Comparison of ENCODE assay signal across 12 cellular contexts in the genomic region with DNA sequence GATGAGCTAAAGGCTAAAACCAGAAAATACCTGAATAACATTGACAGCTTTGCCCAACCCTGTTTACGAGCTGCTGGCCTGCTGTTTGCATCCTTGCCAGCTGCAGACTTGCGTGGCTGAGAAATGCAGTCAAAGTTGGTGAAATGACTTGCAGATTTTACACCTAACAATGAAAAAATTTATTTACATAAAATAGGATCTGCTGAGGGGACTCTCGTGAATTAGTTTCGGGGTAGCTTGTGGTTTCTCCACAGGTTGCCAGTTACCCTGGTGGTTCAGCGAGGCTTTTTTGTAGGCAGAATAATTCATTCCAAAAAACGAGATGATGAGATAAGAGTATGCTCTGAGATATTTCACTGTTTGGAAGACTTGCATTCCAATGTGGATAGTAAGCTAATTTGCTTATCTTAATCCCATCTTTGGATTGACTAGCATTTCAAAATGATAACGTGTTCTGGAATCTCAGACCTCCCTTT.
DNase-seq lines count a peak whose midpoint lies in the region; ATAC-seq and TF ChIP-seq lines count a peak whose summit lies in the region.
"Had no signal": no experiment of that assay in that cellular context is flagged by ENCODE, and none has a peak within 500 bp of the region (broad histone marks: within the 10 kb centered on the region; RNA-seq: fewer than 3 reads in every experiment).

No MANE protein-coding gene starts in this region.

- no peak overlapping the region for H3K4me3 Mint-ChIP-seq in endodermal cell
- H3K4me3 Mint-ChIP-seq: activated CD4-positive, alpha-beta memory T cell treated with anti-CD3 and anti-CD28 coated beads for 36 hours; activated naive CD4-positive, alpha-beta T cell treated with anti-CD3 and anti-CD28 coated beads, Interleukin-2, amount 50 U/mL, for 24 hours; effector memory CD8-positive, alpha-beta T cell; nephron progenitor cell had no signal

- H3K9me3 Mint-ChIP-seq in endodermal cell, result peaks cover 2% of the 10 kb centered on the region
- H3K9me3 Mint-ChIP-seq: activated CD4-positive, alpha-beta memory T cell treated with anti-CD3 and anti-CD28 coated beads for 36 hours; activated naive CD4-positive, alpha-beta T cell treated with anti-CD3 and anti-CD28 coated beads, Interleukin-2, amount 50 U/mL, for 24 hours; effector memory CD8-positive, alpha-beta T cell had no signal

- 6 to 11% methylated on average over 7 of the region's 7 CpGs for WGBS in GM23248 (ENCODE audit: low coverage in 1 of 2, low lambda C conversion rate in 2 of 2, missing lambda C conversion rate in 2 of 2), 2 experiments
- 53 to 63% methylated on average over 4 to 7 of the region's 7 CpGs for WGBS in endodermal cell (ENCODE audit: insufficient coverage in 1 of 2, insufficient read length in 1 of 2), 2 experiments

- CTCF ChIA-PET in Panc1 (lab: Charles Lee), result no interaction called here

- no peak overlapping the region for H2AFZ ChIP-seq in GM23248

- DNase-seq in GM23248 (peak; percentile 58), Panc1 (ENCODE audit: low read depth, low spot score) (no peak), endodermal cell (peak; percentile 56), skeletal muscle cell (ENCODE audit: low read depth) (peak; percentile 9), T-helper 2 cell (no peak), GM20000 (ENCODE audit: low spot score) (no peak), mucosa of gallbladder (ENCODE audit: low spot score) (no peak)
- DNase-seq: activated CD4-positive, alpha-beta memory T cell treated with anti-CD3 and anti-CD28 coated beads for 36 hours; effector memory CD8-positive, alpha-beta T cell; MV-4-11; nephron progenitor cell had no signal

- no peak overlapping the region; the same call in 1 of the 2 replicates for H3K4me3 ChIP-seq in GM23248
- H3K4me3 ChIP-seq in Panc1 (ENCODE audit: low read depth in 2 of 2, low read length in 2 of 2), result no peak overlapping the region
- H3K4me3 ChIP-seq in endodermal cell (ENCODE audit: low read length), result no peak overlapping the region
- H3K4me3 ChIP-seq in skeletal muscle cell (ENCODE audit: low read depth, low read length), result no peak overlapping the region

- H3K27ac ChIP-seq in GM23248 (peak overlapping the region; percentile 3; the same call in 1 of the 2 replicates), Panc1 (ENCODE audit: low read length) (peak overlapping the region; percentile 36), endodermal cell (ENCODE audit: low read depth, low read length) (no peak overlapping the region)

- intact Hi-C loops in Panc1 (cut with micrococcal nuclease; ENCODE audit: unreplicated experiment), result no loop called here

- H3K9me2 ChIP-seq in GM23248 (ENCODE audit: insufficient read depth), result no peaks in the 10 kb centered on the region

- H3F3A ChIP-seq in GM23248 (ENCODE audit: insufficient read depth), result peaks cover 13% of the 10 kb centered on the region; the same call in 1 of the 2 replicates

- H3K36me3 Mint-ChIP-seq in endodermal cell (ENCODE audit: low read depth), result no peaks in the 10 kb centered on the region
- H3K36me3 Mint-ChIP-seq: activated CD4-positive, alpha-beta memory T cell treated with anti-CD3 and anti-CD28 coated beads for 36 hours; activated naive CD4-positive, alpha-beta T cell treated with anti-CD3 and anti-CD28 coated beads, Interleukin-2, amount 50 U/mL, for 24 hours had no signal

- peak; percentile 85 for ATAC-seq in Panc1
- ATAC-seq: effector memory CD8-positive, alpha-beta T cell had no signal

- in situ Hi-C loops in GM23248 (cut with MboI) (no loop called here), Panc1 (cut with HindIII; ENCODE audit: low pct_unique_long_range_greater_than_20kb, low sequenced_read_pairs) (no loop called here)

- BruUV-seq in Panc1 (replicated peaks; lab: Mats Ljungman, UMichigan), result no TSS peak

- TF ChIP-seq CTCF in Panc1 (IDR thresholded peaks at IDR 0.05) (no peak), endodermal cell (conservative IDR thresholded peaks at IDR 0.05) (no peak), GM20000 (IDR thresholded peaks at IDR 0.05; ENCODE audit: extremely low read depth, missing control alignments) (no peak)

- H3K27ac Mint-ChIP-seq in endodermal cell, result peak overlapping the region; percentile 81
- H3K27ac Mint-ChIP-seq: activated CD4-positive, alpha-beta memory T cell treated with anti-CD3 and anti-CD28 coated beads for 36 hours; activated naive CD4-positive, alpha-beta T cell treated with anti-CD3 and anti-CD28 coated beads, Interleukin-2, amount 50 U/mL, for 24 hours; effector memory CD8-positive, alpha-beta T cell; nephron progenitor cell had no signal

- H3K79me2 ChIP-seq in GM23248 (ENCODE audit: insufficient read depth), result no peaks in the 10 kb centered on the region

- POLR2A ChIA-PET in Panc1 (lab: Charles Lee), result no interaction called here

- H3K4me1 Mint-ChIP-seq in endodermal cell, result peaks cover 41% of the 10 kb centered on the region
- H3K4me1 Mint-ChIP-seq: activated naive CD4-positive, alpha-beta T cell treated with anti-CD3 and anti-CD28 coated beads, Interleukin-2, amount 50 U/mL, for 24 hours had no signal

- no peaks in the 10 kb centered on the region for H3K27me3 Mint-ChIP-seq in endodermal cell (ENCODE audit: insufficient read depth)

- no peak overlapping the region for H3K9ac ChIP-seq in GM23248
- peak overlapping the region; percentile 0 for H3K9ac ChIP-seq in endodermal cell (ENCODE audit: extremely low read depth, low read length, poor library complexity, severe bottlenecking)

- H3K27me3 ChIP-seq in GM23248 (replicated peaks; ENCODE audit: insufficient read depth), result peaks cover 20% of the 10 kb centered on the region
- no peaks in the 10 kb centered on the region for H3K27me3 ChIP-seq in Panc1 (ENCODE audit: control insufficient read depth, insufficient read depth, low read length)
- no peaks in the 10 kb centered on the region for H3K27me3 ChIP-seq in endodermal cell (ENCODE audit: control insufficient read depth, insufficient read depth, low read length, poor library complexity, severe bottlenecking)

- H4K20me1 ChIP-seq in GM23248 (ENCODE audit: insufficient read depth), result no peaks in the 10 kb centered on the region

- H3K4me2 ChIP-seq in GM23248 (ENCODE audit: unreplicated experiment), result peak overlapping the region; percentile 46

- H3K4me1 ChIP-seq in GM23248 (ENCODE audit: insufficient read depth), result peaks cover 11% of the 10 kb centered on the region
- H3K4me1 ChIP-seq in Panc1 (ENCODE audit: control insufficient read depth, insufficient read depth, low read length), result peaks cover 26% of the 10 kb centered on the region
- peaks cover 8% of the 10 kb centered on the region for H3K4me1 ChIP-seq in endodermal cell (ENCODE audit: control insufficient read depth, insufficient read depth, low read length)

- no peaks in the 10 kb centered on the region for H3K36me3 ChIP-seq in GM23248 (ENCODE audit: low read depth)
- no peaks in the 10 kb centered on the region for H3K36me3 ChIP-seq in Panc1 (ENCODE audit: control insufficient read depth, insufficient read depth, low read length)
- no peaks in the 10 kb centered on the region for H3K36me3 ChIP-seq in endodermal cell (ENCODE audit: control insufficient read depth, insufficient read depth, low read length)

- H3K9me3 ChIP-seq in GM23248 (ENCODE audit: low read depth), result no peaks in the 10 kb centered on the region
- no peaks in the 10 kb centered on the region for H3K9me3 ChIP-seq in Panc1 (ENCODE audit: control insufficient read depth, insufficient read depth, low read depth, low read length)
- H3K9me3 ChIP-seq in endodermal cell (ENCODE audit: control insufficient read depth, low read length), result no peaks in the 10 kb centered on the region

Comparison
In these comparisons a context has a peak if more than half of its experiments do, and no peak if none do; other contexts are left out.
1. DNase-seq: peak in GM23248 (single experiment), endodermal cell (single experiment) and skeletal muscle cell (single experiment); none in Panc1 (single experiment), T-helper 2 cell (0 of 5), GM20000 (single experiment) and mucosa of gallbladder (single experiment).